In genomic region chr11:62181097-62181496, GRCh38 we compare ENCODE assay signal across 34 cellular contexts. TPM values are rescaled to one million over a fixed set of nuclear protein-coding genes. Genes with fewer than 3 reads are reported as not detected.
"Had no signal": no experiment of that assay in that cellular context is flagged by ENCODE, and none has a peak within 500 bp of the region (broad histone marks: within the 10 kb centered on the region; RNA-seq: fewer than 3 reads in every experiment).

No MANE protein-coding gene starts in this region.

- H3K4me1 ChIP-seq: colonic mucosa, esophagus squamous epithelium, gastrocnemius medialis, heart right ventricle, left lung, lower lobe of right lung had no signal

- H3K36me3 ChIP-seq: colonic mucosa, esophagus squamous epithelium, gastrocnemius medialis, heart right ventricle, left lung, lower lobe of right lung had no signal

- H3K4me3 ChIP-seq: colonic mucosa, esophagus squamous epithelium, gastrocnemius medialis, heart right ventricle, left lung, lower lobe of right lung, mucosa of descending colon had no signal

- ATAC-seq: effector memory CD8-positive, alpha-beta T cell; esophagus mucosa; gastrocnemius medialis; heart right ventricle; left cardiac atrium; left lung; left ventricle myocardium superior; lower lobe of right lung; mucosa of descending colon had no signal

- FAIRE-seq: endometrium, islet of Langerhans, keratinocyte had no signal

- H3K9me3 ChIP-seq: colonic mucosa, esophagus squamous epithelium, gastrocnemius medialis, lower lobe of right lung, mucosa of descending colon had no signal

- DNase-seq: colonic mucosa; cortex of kidney; effector CD8-positive, alpha-beta T cell; effector memory CD8-positive, alpha-beta T cell; endodermal cell; erythroblast; esophagus squamous epithelium; foreskin fibroblast; foreskin melanocyte; gastrocnemius medialis; glutamatergic neuron; head of caudate nucleus; heart right ventricle; hippocampal formation; left cardiac atrium; left lung; left ventricle myocardium superior; lower lobe of right lung; mesenchymal stem cell; mucosa of descending colon; naive B cell had no signal

- H3K27ac ChIP-seq: colonic mucosa, epithelial cell of prostate, esophagus squamous epithelium, gastrocnemius medialis, heart right ventricle, left lung, lower lobe of right lung had no signal

- H3K27me3 ChIP-seq: colonic mucosa had no signal

RNA-seq across cellular contexts. Expression of gene SCGB1D1, which starts 8.9 kb away (rescaled TPM):
- total RNA-seq: colonic mucosa, dermis microvascular lymphatic vessel endothelial cell, endodermal cell, esophagus mucosa, esophagus squamous epithelium, gastrocnemius medialis, glomerular endothelial cell, heart right ventricle, kidney epithelial cell, left cardiac atrium, left lung, left ventricle myocardium superior, lower leg skin, lower lobe of right lung, lung microvascular endothelial cell, mesenteric fat pad, mesothelial cell of epicardium, mucosa of descending colon, myocyte had no signal
- polyA plus RNA-seq: heart right ventricle, keratinocyte had no signal

RNA-seq across cellular contexts. Expression of gene SCGB2A1, which starts 27.4 kb away (rescaled TPM):
- total RNA-seq: dermis microvascular lymphatic vessel endothelial cell, endodermal cell, esophagus mucosa, gastrocnemius medialis, glomerular endothelial cell, heart right ventricle, kidney epithelial cell, left cardiac atrium, left ventricle myocardium superior, lung microvascular endothelial cell, mesenteric fat pad, mesothelial cell of epicardium, myocyte had no signal
- polyA plus RNA-seq: heart right ventricle, keratinocyte had no signal
